Comparison of ENCODE assay signal across 1 cellular context in the genomic region with DNA sequence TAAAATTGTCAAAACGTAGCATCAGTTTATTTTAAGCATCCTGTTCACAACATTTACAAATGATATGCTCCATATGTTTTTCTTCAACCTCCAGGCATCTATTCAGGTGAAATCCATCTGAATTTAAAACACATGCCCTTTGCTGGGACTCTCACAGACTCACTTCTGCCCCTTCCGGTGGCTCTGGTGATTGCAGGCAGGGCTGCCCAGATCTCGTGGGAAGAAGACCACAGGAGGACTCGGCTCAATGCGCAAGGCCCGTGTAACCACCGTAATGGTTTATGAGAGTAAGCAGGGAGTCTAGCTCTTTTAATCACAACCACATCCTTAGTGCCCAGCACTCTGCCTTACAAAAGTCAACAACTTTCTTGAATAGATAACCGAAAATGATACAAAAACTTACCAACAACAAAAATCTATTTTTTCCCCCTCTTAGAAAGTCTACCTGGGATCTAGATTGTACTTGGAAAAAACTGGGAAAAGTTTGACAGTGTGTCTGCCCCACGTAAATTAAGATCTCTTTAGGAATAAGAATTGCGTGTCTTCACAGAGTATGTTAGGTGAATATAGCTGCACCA.
TF ChIP-seq lines count a peak whose summit lies in the region.

No MANE protein-coding gene starts in this region.

TF ChIP-seq in GM12878, 131 proteins besides CTCF, POLR2A, EP300 and RAD21 (continued from another document):
- TF ChIP-seq, protein P1, sequence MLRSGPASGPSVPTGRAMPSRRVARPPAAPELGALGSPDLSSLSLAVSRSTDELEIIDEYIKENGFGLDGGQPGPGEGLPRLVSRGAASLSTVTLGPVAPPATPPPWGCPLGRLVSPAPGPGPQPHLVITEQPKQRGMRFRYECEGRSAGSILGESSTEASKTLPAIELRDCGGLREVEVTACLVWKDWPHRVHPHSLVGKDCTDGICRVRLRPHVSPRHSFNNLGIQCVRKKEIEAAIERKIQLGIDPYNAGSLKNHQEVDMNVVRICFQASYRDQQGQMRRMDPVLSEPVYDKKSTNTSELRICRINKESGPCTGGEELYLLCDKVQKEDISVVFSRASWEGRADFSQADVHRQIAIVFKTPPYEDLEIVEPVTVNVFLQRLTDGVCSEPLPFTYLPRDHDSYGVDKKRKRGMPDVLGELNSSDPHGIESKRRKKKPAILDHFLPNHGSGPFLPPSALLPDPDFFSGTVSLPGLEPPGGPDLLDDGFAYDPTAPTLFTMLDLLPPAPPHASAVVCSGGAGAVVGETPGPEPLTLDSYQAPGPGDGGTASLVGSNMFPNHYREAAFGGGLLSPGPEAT (IDR thresholded peaks at IDR 0.05; ENCODE audit: low read depth): 0 out of 2 replicates have a peak, but pooled peaks have one; percentile 35
- TF ChIP-seq NFYA (IDR thresholded peaks at IDR 0.05; ENCODE audit: borderline replicate concordance, low read depth, low read length) (no peak), BHLHE40 (IDR thresholded peaks at IDR 0.05; ENCODE audit: borderline replicate concordance in 1 of 2, low read depth in 2 of 2, low read length in 1 of 2) (peak; percentile 82 to 91), PAX5 (IDR thresholded peaks at IDR 0.05; ENCODE audit: borderline replicate concordance, low read depth, low read length) (peak; percentile 89; the same call in 1 of the 2 replicates), SPI1 (IDR thresholded peaks at IDR 0.05; ENCODE audit: borderline replicate concordance, insufficient read depth, low read depth, low read length) (no peak), FOXK2 (IDR thresholded peaks at IDR 0.05) (peak; percentile 35; the same call in 1 of the 2 replicates), TCF12 (IDR thresholded peaks at IDR 0.05; ENCODE audit: low read depth, low read length) (0 out of 2 replicates have a peak, but pooled peaks have one; percentile 28), E2F4 (IDR thresholded peaks at IDR 0.05; ENCODE audit: low read depth, low read length) (no peak), POU2F2 (IDR thresholded peaks at IDR 0.05; ENCODE audit: borderline replicate concordance, low read depth, low read length) (no peak), DPF2 (IDR thresholded peaks at IDR 0.05) (0 out of 2 replicates have a peak, but pooled peaks have one; percentile 38), MTA3 (IDR thresholded peaks at IDR 0.05; ENCODE audit: borderline replicate concordance, low read length) (no peak), BCL11A (IDR thresholded peaks at IDR 0.05; ENCODE audit: low read depth, low read length) (peak; percentile 60; the same call in 1 of the 2 replicates)
- TF ChIP-seq, protein P2, sequence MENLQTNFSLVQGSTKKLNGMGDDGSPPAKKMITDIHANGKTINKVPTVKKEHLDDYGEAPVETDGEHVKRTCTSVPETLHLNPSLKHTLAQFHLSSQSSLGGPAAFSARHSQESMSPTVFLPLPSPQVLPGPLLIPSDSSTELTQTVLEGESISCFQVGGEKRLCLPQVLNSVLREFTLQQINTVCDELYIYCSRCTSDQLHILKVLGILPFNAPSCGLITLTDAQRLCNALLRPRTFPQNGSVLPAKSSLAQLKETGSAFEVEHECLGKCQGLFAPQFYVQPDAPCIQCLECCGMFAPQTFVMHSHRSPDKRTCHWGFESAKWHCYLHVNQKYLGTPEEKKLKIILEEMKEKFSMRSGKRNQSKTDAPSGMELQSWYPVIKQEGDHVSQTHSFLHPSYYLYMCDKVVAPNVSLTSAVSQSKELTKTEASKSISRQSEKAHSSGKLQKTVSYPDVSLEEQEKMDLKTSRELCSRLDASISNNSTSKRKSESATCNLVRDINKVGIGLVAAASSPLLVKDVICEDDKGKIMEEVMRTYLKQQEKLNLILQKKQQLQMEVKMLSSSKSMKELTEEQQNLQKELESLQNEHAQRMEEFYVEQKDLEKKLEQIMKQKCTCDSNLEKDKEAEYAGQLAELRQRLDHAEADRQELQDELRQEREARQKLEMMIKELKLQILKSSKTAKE (IDR thresholded peaks at IDR 0.05; ENCODE audit: low read depth, poor library complexity, severe bottlenecking): peak; percentile 33
- TF ChIP-seq, protein P3, sequence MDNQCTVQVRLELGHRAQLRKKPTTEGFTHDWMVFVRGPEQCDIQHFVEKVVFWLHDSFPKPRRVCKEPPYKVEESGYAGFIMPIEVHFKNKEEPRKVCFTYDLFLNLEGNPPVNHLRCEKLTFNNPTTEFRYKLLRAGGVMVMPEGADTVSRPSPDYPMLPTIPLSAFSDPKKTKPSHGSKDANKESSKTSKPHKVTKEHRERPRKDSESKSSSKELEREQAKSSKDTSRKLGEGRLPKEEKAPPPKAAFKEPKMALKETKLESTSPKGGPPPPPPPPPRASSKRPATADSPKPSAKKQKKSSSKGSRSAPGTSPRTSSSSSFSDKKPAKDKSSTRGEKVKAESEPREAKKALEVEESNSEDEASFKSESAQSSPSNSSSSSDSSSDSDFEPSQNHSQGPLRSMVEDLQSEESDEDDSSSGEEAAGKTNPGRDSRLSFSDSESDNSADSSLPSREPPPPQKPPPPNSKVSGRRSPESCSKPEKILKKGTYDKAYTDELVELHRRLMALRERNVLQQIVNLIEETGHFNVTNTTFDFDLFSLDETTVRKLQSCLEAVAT (IDR thresholded peaks at IDR 0.05): peak; percentile 58; the same call in 1 of the 2 replicates
- TF ChIP-seq, protein P4, sequence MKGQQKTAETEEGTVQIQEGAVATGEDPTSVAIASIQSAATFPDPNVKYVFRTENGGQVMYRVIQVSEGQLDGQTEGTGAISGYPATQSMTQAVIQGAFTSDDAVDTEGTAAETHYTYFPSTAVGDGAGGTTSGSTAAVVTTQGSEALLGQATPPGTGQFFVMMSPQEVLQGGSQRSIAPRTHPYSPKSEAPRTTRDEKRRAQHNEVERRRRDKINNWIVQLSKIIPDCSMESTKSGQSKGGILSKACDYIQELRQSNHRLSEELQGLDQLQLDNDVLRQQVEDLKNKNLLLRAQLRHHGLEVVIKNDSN (IDR thresholded peaks at IDR 0.05; ENCODE audit: borderline replicate concordance, extremely low read length, insufficient read depth, low read depth, low read length): no peak
